Comparison of ENCODE assay signal across 23 cellular contexts in genomic region chr12:52590021-52590420, GRCh38. TPM values are rescaled to one million over a fixed set of nuclear protein-coding genes. Genes with fewer than 3 reads are reported as not detected.
DNase-seq lines count a peak whose midpoint lies in the region; ATAC-seq and TF ChIP-seq lines count a peak whose summit lies in the region.
"Had no signal": no experiment of that assay in that cellular context is flagged by ENCODE, and none has a peak within 500 bp of the region (broad histone marks: within the 10 kb centered on the region; RNA-seq: fewer than 3 reads in every experiment).

No MANE protein-coding gene starts in this region.

- no peak for TF ChIP-seq CTCF in CD4-positive, alpha-beta T cell (IDR thresholded peaks at IDR 0.05)
- TF ChIP-seq CTCF in chondrocyte (IDR thresholded peaks at IDR 0.05) (no peak), PC-3 (conservative IDR thresholded peaks at IDR 0.05; ENCODE audit: low read depth, low read length) (no peak)

- DNase-seq in CD4-positive, CD25-positive, alpha-beta regulatory T cell, result no peak
- DNase-seq in CD4-positive, alpha-beta T cell, result no peak
- peak; percentile 60 for DNase-seq in chondrocyte (ENCODE audit: low spot score)
- DNase-seq in sciatic nerve (ENCODE audit: low spot score), result peak; percentile 17
- no peak for DNase-seq in NCI-H2029 treated with DMSO at 0.1 percent for 48 hours (lab: John Stamatoyannopoulos, UW)
- DNase-seq in 8988T, result no peak
- no peak for DNase-seq in PC-3
- no peak for DNase-seq in NCI-H748 treated with DMSO at 0.1 percent for 48 hours (lab: John Stamatoyannopoulos, UW)
- DNase-seq: AML-193; Calu3; CD8-positive, alpha-beta T cell; DMS 273 treated with DMSO at 0.1 percent for 48 hours; DMS53; DND-41; EL had no signal

- no peaks in the 10 kb centered on the region for H3K9me3 ChIP-seq in CD4-positive, CD25-positive, alpha-beta regulatory T cell (ENCODE audit: control insufficient read depth in 2 of 2, low read length in 2 of 2)
- H3K9me3 ChIP-seq in CD4-positive, alpha-beta T cell (ENCODE audit: control insufficient read depth, low read length), result no peaks in the 10 kb centered on the region
- H3K9me3 ChIP-seq in PC-3 (ENCODE audit: low read length), result no peaks in the 10 kb centered on the region
- H3K9me3 ChIP-seq: A549, HAP-1 had no signal

- POLR2A ChIA-PET in CD4-positive, alpha-beta T cell (lab: Charles Lee), result interaction anchor here (1.2 to 1.8 kb wide), 2 partner anchors 16 to 20 kb away, joined by 4 to 5 read pairs; no protein-coding TSS in a partner anchor
- POLR2A ChIA-PET in PC-3 (lab: Charles Lee; ENCODE audit: unreplicated experiment), result no interaction called here

- BruUV-seq in PC-3 (replicated peaks; lab: Mats Ljungman, UMichigan), result no TSS peak

- no peak for ATAC-seq in CD4-positive, CD25-positive, alpha-beta regulatory T cell (ENCODE audit: low read depth in 2 of 2)
- no peak for ATAC-seq in CD4-positive, alpha-beta T cell (ENCODE audit: poor library complexity)
- ATAC-seq in sciatic nerve, result no peak
- ATAC-seq in PC-3, result no peak
- ATAC-seq: A549; CD8-positive, alpha-beta T cell; GM12878 had no signal

- no peaks in the 10 kb centered on the region for H3F3A ChIP-seq in PC-3 (ENCODE audit: low read length, unreplicated experiment)

- no peak overlapping the region for H3K4me3 Mint-ChIP-seq in CD4-positive, CD25-positive, alpha-beta regulatory T cell
- H3K4me3 Mint-ChIP-seq in CD4-positive, alpha-beta T cell, result no peak overlapping the region
- H3K4me3 Mint-ChIP-seq in chondrocyte (ENCODE audit: unreplicated experiment), result no peak overlapping the region
- H3K4me3 Mint-ChIP-seq: CD8-positive, alpha-beta T cell had no signal

- H3K27ac ChIP-seq in CD4-positive, CD25-positive, alpha-beta regulatory T cell (ENCODE audit: insufficient read depth, low read length, poor library complexity, severe bottlenecking), result no peak overlapping the region
- no peak overlapping the region for H3K27ac ChIP-seq in CD4-positive, alpha-beta T cell (ENCODE audit: low read depth, low read length)
- H3K27ac ChIP-seq in PC-3 (ENCODE audit: low read length), result no peak overlapping the region
- H3K27ac ChIP-seq: A549, C4-2B had no signal

- no peak overlapping the region for H3K9ac ChIP-seq in PC-3 (ENCODE audit: low read length)

- no peaks in the 10 kb centered on the region for H3K36me3 Mint-ChIP-seq in CD4-positive, CD25-positive, alpha-beta regulatory T cell
- H3K36me3 Mint-ChIP-seq in CD4-positive, alpha-beta T cell (ENCODE audit: low read depth), result peaks cover 52% of the 10 kb centered on the region
- no peaks in the 10 kb centered on the region for H3K36me3 Mint-ChIP-seq in chondrocyte (ENCODE audit: low read depth)
- H3K36me3 Mint-ChIP-seq: CD8-positive, alpha-beta T cell had no signal

- no peaks in the 10 kb centered on the region for H3K79me2 ChIP-seq in PC-3 (ENCODE audit: low read length)

- peaks cover 3% of the 10 kb centered on the region for H3K27me3 ChIP-seq in CD4-positive, CD25-positive, alpha-beta regulatory T cell (ENCODE audit: control insufficient read depth, insufficient read depth, low read length)
- H3K27me3 ChIP-seq in CD4-positive, alpha-beta T cell (ENCODE audit: control insufficient read depth, insufficient read depth, low read length), result no peaks in the 10 kb centered on the region
- no peaks in the 10 kb centered on the region for H3K27me3 ChIP-seq in PC-3 (ENCODE audit: low read length)

- H3K27ac Mint-ChIP-seq in CD4-positive, CD25-positive, alpha-beta regulatory T cell, result peak overlapping the region in 2 of 3 donors; percentile 5 to 49
- peak overlapping the region; percentile 8 for H3K27ac Mint-ChIP-seq in CD4-positive, alpha-beta T cell
- no peak overlapping the region for H3K27ac Mint-ChIP-seq in chondrocyte (ENCODE audit: unreplicated experiment)
- H3K27ac Mint-ChIP-seq: CD8-positive, alpha-beta T cell had no signal

- H4K20me1 ChIP-seq in PC-3 (ENCODE audit: low read length), result no peaks in the 10 kb centered on the region

- no peaks in the 10 kb centered on the region for H3K4me1 ChIP-seq in CD4-positive, CD25-positive, alpha-beta regulatory T cell (ENCODE audit: control insufficient read depth, insufficient read depth, low read length, poor library complexity, severe bottlenecking)
- no peaks in the 10 kb centered on the region for H3K4me1 ChIP-seq in PC-3 (ENCODE audit: insufficient read depth, low read length)
- H3K4me1 ChIP-seq: A549, HAP-1 had no signal

- H3K4me2 ChIP-seq in PC-3 (ENCODE audit: low read length), result no peak overlapping the region
- H3K4me2 ChIP-seq: A549 had no signal

- H3K9me2 ChIP-seq in PC-3 (replicated peaks; ENCODE audit: low read length), result no peaks in the 10 kb centered on the region

- H3K36me3 ChIP-seq in CD4-positive, CD25-positive, alpha-beta regulatory T cell (ENCODE audit: control insufficient read depth, insufficient read depth, low read length), result no peaks in the 10 kb centered on the region
- H3K36me3 ChIP-seq in PC-3 (ENCODE audit: low read depth, low read length), result no peaks in the 10 kb centered on the region
- H3K36me3 ChIP-seq: HAP-1 had no signal

- no peak overlapping the region for H2AFZ ChIP-seq in PC-3 (ENCODE audit: low read length)

- no peak overlapping the region for H3K4me3 ChIP-seq in CD4-positive, CD25-positive, alpha-beta regulatory T cell (ENCODE audit: low read depth, low read length)
- H3K4me3 ChIP-seq in PC-3 (ENCODE audit: low read length), result no peak overlapping the region
- H3K4me3 ChIP-seq: A549, GM12878, HAP-1 had no signal

- intact Hi-C loops in CD4-positive, alpha-beta T cell (cut with DNase I, micrococcal nuclease), result no loop called here
- intact Hi-C loops in sciatic nerve (cut with DNase I) (no loop called here), PC-3 (cut with micrococcal nuclease) (no loop called here)

- H3K4me1 Mint-ChIP-seq in CD4-positive, CD25-positive, alpha-beta regulatory T cell, result peaks cover 0 to 15% (median 2%) of the 10 kb centered on the region in 4 donors
- peaks cover 51% of the 10 kb centered on the region for H3K4me1 Mint-ChIP-seq in CD4-positive, alpha-beta T cell (ENCODE audit: low read depth)
- H3K4me1 Mint-ChIP-seq in chondrocyte (ENCODE audit: low read depth), result no peaks in the 10 kb centered on the region

- CTCF ChIA-PET in CD4-positive, alpha-beta T cell (lab: Charles Lee), result interaction anchor here (1.3 kb wide), 1 partner anchor 280 kb away, joined by 3 read pairs; no protein-coding TSS in a partner anchor
- CTCF ChIA-PET in PC-3 (lab: Charles Lee), result no interaction called here

- H3K27me3 Mint-ChIP-seq in CD4-positive, CD25-positive, alpha-beta regulatory T cell, result peaks cover 13% of the 10 kb centered on the region
- no peaks in the 10 kb centered on the region for H3K27me3 Mint-ChIP-seq in CD4-positive, alpha-beta T cell
- peaks cover 47% of the 10 kb centered on the region for H3K27me3 Mint-ChIP-seq in chondrocyte (ENCODE audit: low read depth)

- H3K9me3 Mint-ChIP-seq in CD4-positive, CD25-positive, alpha-beta regulatory T cell, result no peaks in the 10 kb centered on the region
- H3K9me3 Mint-ChIP-seq in CD4-positive, alpha-beta T cell, result no peaks in the 10 kb centered on the region
- no peaks in the 10 kb centered on the region for H3K9me3 Mint-ChIP-seq in chondrocyte (ENCODE audit: low read depth)
- H3K9me3 Mint-ChIP-seq: CD8-positive, alpha-beta T cell had no signal

RNA-seq across cellular contexts. Expression of gene KRT72, which starts 11.2 kb away (rescaled TPM):
- 1.3 TPM for total RNA-seq in CD4-positive, CD25-positive, alpha-beta regulatory T cell
- under 1 TPM in 1 of 4 donors, not detected in 3; 0.13 TPM for polyA plus RNA-seq in CD4-positive, CD25-positive, alpha-beta regulatory T cell
- total RNA-seq in CD4-positive, alpha-beta T cell, result 10 to 100 TPM; 82.2 to 83.4 TPM
- total RNA-seq in chondrocyte, result not detected in 3 replicates
- 0.18 TPM for total RNA-seq in sciatic nerve
- not detected in 2 replicates for total RNA-seq in PC-3 (2014; rRNA removed)
- total RNA-seq: Calu3, G401, GM12878, H4, HT-29 had no signal
- polyA plus RNA-seq: A549, BJ, GM12878 had no signal

RNA-seq across cellular contexts. Expression of gene KRT74, which starts 16.4 kb away (rescaled TPM):
- total RNA-seq in CD4-positive, CD25-positive, alpha-beta regulatory T cell, result not detected
- polyA plus RNA-seq in CD4-positive, CD25-positive, alpha-beta regulatory T cell, result not detected
- under 1 TPM; 0.30 to 0.34 TPM for total RNA-seq in CD4-positive, alpha-beta T cell
- not detected in 3 replicates for total RNA-seq in chondrocyte
- not detected for total RNA-seq in sciatic nerve
- total RNA-seq in PC-3 (2014; rRNA removed), result not detected in 2 replicates
- total RNA-seq: Calu3; CD8-positive, alpha-beta T cell; G401; GM12878; H4; HT-29 had no signal
- polyA plus RNA-seq: A549, BJ, GM12878 had no signal

RNA-seq across cellular contexts. Expression of gene KRT73, which starts 28.3 kb away (rescaled TPM):
- total RNA-seq in CD4-positive, CD25-positive, alpha-beta regulatory T cell, result 1.0 TPM
- polyA plus RNA-seq in CD4-positive, CD25-positive, alpha-beta regulatory T cell, result 1 to 10 TPM in 2 of 4 donors, not detected in 2; 1.1 to 1.4 TPM
- 10 to 100 TPM; 67.2 to 69.7 TPM for total RNA-seq in CD4-positive, alpha-beta T cell
- total RNA-seq in chondrocyte (not detected in 3 replicates), sciatic nerve (not detected), PC-3 (2014; rRNA removed) (not detected in 2 replicates)
- total RNA-seq: Calu3, G401, GM12878, H4, HT-29 had no signal
- polyA plus RNA-seq: A549, BJ, GM12878 had no signal

RNA-seq across cellular contexts. Expression of gene KRT71, which starts 37.1 kb away (rescaled TPM):
- total RNA-seq in CD4-positive, CD25-positive, alpha-beta regulatory T cell, result not detected
- not detected for polyA plus RNA-seq in CD4-positive, CD25-positive, alpha-beta regulatory T cell
- total RNA-seq in CD4-positive, alpha-beta T cell, result not detected
- total RNA-seq in chondrocyte, result not detected in 3 replicates
- not detected for total RNA-seq in sciatic nerve
- not detected in 2 replicates for total RNA-seq in PC-3 (2014; rRNA removed)
- total RNA-seq: Calu3; CD8-positive, alpha-beta T cell; G401; GM12878; H4; HT-29 had no signal
- polyA plus RNA-seq: A549, BJ, GM12878 had no signal

Comparison
In these comparisons a context has a peak if more than half of its experiments do, and no peak if none do; other contexts are left out.
1. DNase-seq: peak in chondrocyte (single experiment) and sciatic nerve (single experiment); none in CD4-positive, CD25-positive, alpha-beta regulatory T cell (0 of 3), CD4-positive, alpha-beta T cell (0 of 10), NCI-H2029 treated with DMSO at 0.1 percent for 48 hours (single experiment), 8988T (single experiment), PC-3 (single experiment) and NCI-H748 treated with DMSO at 0.1 percent for 48 hours (single experiment).
2. RNA of gene KRT72, which starts 11.2 kb away (total RNA-seq): 82.2 to 83.4 TPM in CD4-positive, alpha-beta T cell; 1.3 TPM in CD4-positive, CD25-positive, alpha-beta regulatory T cell (single experiment), 0.18 TPM in sciatic nerve (single experiment), not detected in chondrocyte and not detected in PC-3; every median in the first group is over 10 times any median in the second.
3. RNA of gene KRT73, which starts 28.3 kb away (total RNA-seq): 67.2 to 69.7 TPM in CD4-positive, alpha-beta T cell; 1.0 TPM in CD4-positive, CD25-positive, alpha-beta regulatory T cell (single experiment), not detected in sciatic nerve (single experiment), not detected in chondrocyte and not detected in PC-3; every median in the first group is over 10 times any median in the second.